In the genomic region with DNA sequence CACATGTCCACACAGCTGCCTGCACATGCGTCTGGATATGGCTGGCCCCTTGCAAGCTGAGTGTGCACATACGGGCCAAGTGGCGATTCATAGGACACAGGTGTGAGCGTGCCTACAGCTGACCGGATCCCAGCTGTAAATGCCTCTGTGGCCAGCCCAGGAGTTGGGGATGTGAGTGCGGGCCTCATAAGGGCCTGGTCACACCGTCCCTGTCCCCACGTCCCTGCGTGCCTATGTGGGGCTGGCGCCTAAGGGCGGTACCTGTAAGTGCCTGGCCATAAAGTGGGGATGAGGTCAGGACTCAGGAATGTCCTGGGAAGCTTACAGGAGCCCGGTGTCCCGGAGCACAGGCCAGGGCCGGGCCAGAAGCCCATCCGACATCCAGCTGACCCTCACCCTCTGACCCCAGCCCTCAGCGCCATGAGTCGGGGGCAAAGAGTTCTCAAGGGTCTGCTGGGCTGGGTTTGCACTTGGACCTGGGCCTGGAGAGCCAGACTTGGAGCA, we compare ENCODE assay signal across 8 cellular contexts. TPM values are rescaled to one million over a fixed set of nuclear protein-coding genes. Genes with fewer than 3 reads are reported as not detected.
DNase-seq lines count a peak whose midpoint lies in the region; TF ChIP-seq lines count a peak whose summit lies in the region.

No MANE protein-coding gene starts in this region.

- H3K9ac ChIP-seq in ES-I3 (ENCODE audit: low read depth, low read length), result peak overlapping the region; percentile 50; the same call in 1 of the 2 replicates
- peak overlapping the region; percentile 32 to 39 for H3K9ac ChIP-seq in colonic mucosa (ENCODE audit: low read depth in 2 of 2, low read length in 2 of 2)

- H3K4me1 Mint-ChIP-seq in chondrocyte (ENCODE audit: low read depth), result peaks cover 3% of the 10 kb centered on the region

- no peak for TF ChIP-seq CTCF in colonic mucosa (IDR thresholded peaks at IDR 0.05)
- TF ChIP-seq CTCF in neutrophil (IDR thresholded peaks at IDR 0.05), result no peak
- TF ChIP-seq CTCF in chondrocyte (IDR thresholded peaks at IDR 0.05), result no peak
- TF ChIP-seq CTCF in ascending aorta (IDR thresholded peaks at IDR 0.05), result no peak

- no peak overlapping the region for H3K4me3 Mint-ChIP-seq in chondrocyte (ENCODE audit: unreplicated experiment)

- no peaks in the 10 kb centered on the region for H3K36me3 ChIP-seq in ES-I3 (ENCODE audit: insufficient read depth, low read length)
- H3K36me3 ChIP-seq in colonic mucosa, result no peaks in the 10 kb centered on the region
- peaks cover 73% of the 10 kb centered on the region for H3K36me3 ChIP-seq in neutrophil
- no peaks in the 10 kb centered on the region for H3K36me3 ChIP-seq in HAP-1 (replicated peaks)
- H3K36me3 ChIP-seq in ascending aorta, result no peaks in the 10 kb centered on the region

- peaks cover 7% of the 10 kb centered on the region; the same call in 1 of the 2 replicates for H3K4me1 ChIP-seq in ES-I3 (ENCODE audit: insufficient read depth, low read length)
- peaks cover 28% of the 10 kb centered on the region for H3K4me1 ChIP-seq in colonic mucosa
- H3K4me1 ChIP-seq in neutrophil (ENCODE audit: control insufficient read depth in 1 of 2, insufficient read depth in 1 of 2, low read depth in 1 of 2, low read length in 1 of 2), result peaks cover 60 to 70% of the 10 kb centered on the region in 2 experiments
- H3K4me1 ChIP-seq in HAP-1, result peaks cover 12% of the 10 kb centered on the region
- peaks cover 8 to 22% of the 10 kb centered on the region in 2 donors for H3K4me1 ChIP-seq in ascending aorta

- H3K4me3 ChIP-seq in colonic mucosa, result peak overlapping the region; percentile 1
- H3K4me3 ChIP-seq in neutrophil (ENCODE audit: low read depth in 1 of 2, low read length in 1 of 2), result peak overlapping the region; percentile 24 to 96
- no peak overlapping the region for H3K4me3 ChIP-seq in HAP-1
- H3K4me3 ChIP-seq in ascending aorta, result no peak overlapping the region

- H3K27me3 ChIP-seq in colonic mucosa, result peaks cover 24% of the 10 kb centered on the region
- no peaks in the 10 kb centered on the region for H3K27me3 ChIP-seq in neutrophil
- no peaks in the 10 kb centered on the region for H3K27me3 ChIP-seq in HAP-1 (ENCODE audit: low read depth)
- peaks cover 21% of the 10 kb centered on the region for H3K27me3 ChIP-seq in ascending aorta

- intact Hi-C loops in colonic mucosa (cut with DNase I) (no loop called here), ascending aorta (cut with DNase I) (no loop called here)

- no peaks in the 10 kb centered on the region for H3K36me3 Mint-ChIP-seq in chondrocyte (ENCODE audit: low read depth)

- no peaks in the 10 kb centered on the region for H3K9me3 ChIP-seq in ES-I3 (ENCODE audit: control insufficient read depth, insufficient read depth, low read length)
- H3K9me3 ChIP-seq in colonic mucosa, result no peaks in the 10 kb centered on the region
- H3K9me3 ChIP-seq in neutrophil, result no peaks in the 10 kb centered on the region
- H3K9me3 ChIP-seq in HAP-1, result no peaks in the 10 kb centered on the region
- no peaks in the 10 kb centered on the region for H3K9me3 ChIP-seq in ascending aorta

- DNase-seq in LoVo (ENCODE audit: low spot score), result peak; percentile 80
- DNase-seq in colonic mucosa, result peak; percentile 78
- no peak for DNase-seq in chondrocyte (ENCODE audit: low spot score)
- DNase-seq in HAP-1 (ENCODE audit: low spot score in 2 of 2), result no peak
- no peak for DNase-seq in ascending aorta (ENCODE audit: low spot score in 2 of 2)
- no peak for DNase-seq in AG08395 (ENCODE audit: low spot score)

- no peaks in the 10 kb centered on the region for H3K9me3 Mint-ChIP-seq in chondrocyte (ENCODE audit: low read depth)

- no peak overlapping the region for H3K27ac Mint-ChIP-seq in chondrocyte (ENCODE audit: unreplicated experiment)

- H3K27me3 Mint-ChIP-seq in chondrocyte (ENCODE audit: low read depth), result peaks cover 15% of the 10 kb centered on the region

- H3K27ac ChIP-seq in colonic mucosa (peak overlapping the region; percentile 40), neutrophil (peak overlapping the region; percentile 95), ascending aorta (no peak overlapping the region)

- in situ Hi-C loops in HAP-1 (cut with MboI; ENCODE audit: low sequenced_read_pairs), result no loop called here

RNA-seq across cellular contexts. Expression of a gene that starts 1.3 kb away (rescaled TPM):
- total RNA-seq in colonic mucosa (10 to 100 TPM; 27.4 to 37.9 TPM), chondrocyte (0.57 to 1.6 TPM (median 1.0 TPM) in 3 replicates), ascending aorta (66.5 TPM)

RNA-seq across cellular contexts. Expression of a gene that starts 25.8 kb away (rescaled TPM):
- total RNA-seq in colonic mucosa, result 10 to 100 TPM; 23.9 to 31.6 TPM
- total RNA-seq in chondrocyte, result 6.7 to 15.9 TPM (median 8.9 TPM) in 3 replicates
- 96.6 TPM for total RNA-seq in ascending aorta

RNA-seq across cellular contexts. Expression of a gene that starts 29.5 kb away (rescaled TPM):
- total RNA-seq in colonic mucosa (100 to 1,000 TPM; 135 to 245 TPM), chondrocyte (110 to 119 TPM (median 113 TPM) in 3 replicates), ascending aorta (72.1 TPM)

RNA-seq across cellular contexts. Expression of a gene that starts 38.1 kb away (rescaled TPM):
- total RNA-seq in colonic mucosa (100 to 1,000 TPM; 187 to 189 TPM), chondrocyte (240 to 246 TPM (median 245 TPM) in 3 replicates), ascending aorta (348 TPM)

RNA-seq across cellular contexts. Expression of a gene that starts 39.2 kb away (rescaled TPM):
- 100 to 1,000 TPM; 108 to 132 TPM for total RNA-seq in colonic mucosa
- 258 to 363 TPM (median 357 TPM) in 3 replicates for total RNA-seq in chondrocyte
- 79.1 TPM for total RNA-seq in ascending aorta

Comparison
In these comparisons a context has a peak if more than half of its experiments do, and no peak if none do; other contexts are left out.
1. DNase-seq: peak in LoVo (single experiment) and colonic mucosa (single experiment); none in chondrocyte (single experiment), HAP-1 (0 of 2), ascending aorta (0 of 2) and AG08395 (single experiment).
2. H3K27ac ChIP-seq: peak in colonic mucosa (single experiment) and neutrophil (single experiment); none in ascending aorta (0 of 2).
3. H3K4me3 ChIP-seq: peak in colonic mucosa (single experiment) and neutrophil (2 of 2); none in HAP-1 (single experiment) and ascending aorta (0 of 2).
4. RNA of a gene that starts 1.3 kb away (total RNA-seq): 66.5 TPM in ascending aorta (single experiment) and 27.4 to 37.9 TPM in colonic mucosa; 0.57 to 1.6 TPM in chondrocyte; every median in the first group is over 10 times any median in the second.